In the genomic region with DNA sequence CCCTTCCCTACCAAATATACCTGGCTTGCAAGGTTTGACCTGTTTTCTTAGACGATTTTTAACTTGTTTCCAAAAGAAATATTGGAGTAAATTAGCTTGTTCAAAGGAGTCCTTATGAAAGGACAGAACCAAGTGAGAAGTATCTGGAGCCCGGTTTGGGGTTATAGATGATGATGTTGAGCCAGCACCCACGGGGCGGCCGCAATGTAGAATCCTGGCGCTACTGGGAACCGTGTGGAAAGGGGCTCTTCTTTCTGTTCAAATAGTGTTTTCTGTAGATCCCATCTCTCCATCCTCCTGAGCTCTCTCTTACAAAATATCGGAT, we compare ENCODE assay signal across 8 cellular contexts. TPM values are rescaled to one million over a fixed set of nuclear protein-coding genes. Genes with fewer than 3 reads are reported as not detected.
DNase-seq lines count a peak whose midpoint lies in the region; ATAC-seq, FAIRE-seq and TF ChIP-seq lines count a peak whose summit lies in the region.
"Had no signal": no experiment of that assay in that cellular context is flagged by ENCODE, and none has a peak within 500 bp of the region (broad histone marks: within the 10 kb centered on the region; RNA-seq: fewer than 3 reads in every experiment).

No MANE protein-coding gene starts in this region.

- peak overlapping the region; percentile 93 for H3K4me3 Mint-ChIP-seq in HFFc6
- peak overlapping the region; percentile 92 for H3K4me3 Mint-ChIP-seq in activated T-helper 17 cell treated with anti-CD3 and anti-CD28 coated beads, Interleukin-2, amount 50 U/mL, for 72 hours

- H3K4me3 ChIP-seq in keratinocyte (ENCODE audit: control insufficient read depth in 2 of 3, extremely low read depth in 1 of 3, insufficient read depth in 2 of 3, low read depth in 1 of 3, low read length in 3 of 3) (peak overlapping the region; percentile 56 to 81 (median 64)), subcutaneous abdominal adipose tissue (ENCODE audit: low read depth in 1 of 5, low read length in 5 of 5) (peak overlapping the region; percentile 75 to 100 (median 93))

- FAIRE-seq in keratinocyte (lab: Jason Lieb, UNC) = no peak
- FAIRE-seq in frontal cortex (lab: Jason Lieb, UNC) = no peak
- FAIRE-seq: islet of Langerhans had no signal

- H4K20me1 ChIP-seq in keratinocyte (ENCODE audit: control insufficient read depth, extremely low read depth, insufficient read depth, low read length) = peaks cover 5% of the 10 kb centered on the region

- no peaks in the 10 kb centered on the region; the same call in 1 of the 2 replicates for H3K27me3 Mint-ChIP-seq in HFFc6 (ENCODE audit: insufficient read depth)
- no peaks in the 10 kb centered on the region for H3K27me3 Mint-ChIP-seq in activated T-helper 17 cell treated with anti-CD3 and anti-CD28 coated beads, Interleukin-2, amount 50 U/mL, for 72 hours

- H3K4me2 ChIP-seq in keratinocyte (ENCODE audit: control insufficient read depth, extremely low read depth, insufficient read depth, low read depth, low read length) = peak overlapping the region; percentile 96

- H3K27ac ChIP-seq in keratinocyte (ENCODE audit: control insufficient read depth, insufficient read depth, low read length) = peak overlapping the region; percentile 76
- no peak overlapping the region for H3K27ac ChIP-seq in subcutaneous abdominal adipose tissue (ENCODE audit: low read depth, low read length)

- H3K9me1 ChIP-seq in keratinocyte (ENCODE audit: control insufficient read depth, extremely low read depth, insufficient read depth, low read length) = peaks cover 3% of the 10 kb centered on the region

- peak overlapping the region; percentile 86 for H3K27ac Mint-ChIP-seq in HFFc6
- H3K27ac Mint-ChIP-seq in activated T-helper 17 cell treated with anti-CD3 and anti-CD28 coated beads, Interleukin-2, amount 50 U/mL, for 72 hours = peak overlapping the region; percentile 92

- no peaks in the 10 kb centered on the region for H3K9me3 ChIP-seq in keratinocyte (ENCODE audit: control insufficient read depth, low read depth, low read length)
- no peaks in the 10 kb centered on the region for H3K9me3 ChIP-seq in subcutaneous abdominal adipose tissue (ENCODE audit: control insufficient read depth in 5 of 5, low read length in 5 of 5)

- H3K9me3 Mint-ChIP-seq in HFFc6 = no peaks in the 10 kb centered on the region
- H3K9me3 Mint-ChIP-seq in activated T-helper 17 cell treated with anti-CD3 and anti-CD28 coated beads, Interleukin-2, amount 50 U/mL, for 72 hours = no peaks in the 10 kb centered on the region

- H2AFZ ChIP-seq in keratinocyte (ENCODE audit: control insufficient read depth, low read length) = peak overlapping the region; percentile 96

- peaks cover 36% of the 10 kb centered on the region for H3K79me2 ChIP-seq in keratinocyte (ENCODE audit: control insufficient read depth, insufficient read depth, low read length)

- no peak for DNase-seq in HFFc6
- DNase-seq in keratinocyte (ENCODE audit: low read depth, low spot score) = no peak
- DNase-seq in NOMO-1 (lab: John Stamatoyannopoulos, UW; ENCODE audit: unreplicated experiment in 2 of 2) = no peak
- DNase-seq in frontal cortex (ENCODE audit: low spot score in 2 of 2) = no peak

- dilution Hi-C loops in keratinocyte (cut with MboI; ENCODE audit: extremely low pct_ligation_motif_present, low sequenced_read_pairs) = no loop called here

- H3K9ac ChIP-seq in keratinocyte (ENCODE audit: control insufficient read depth, extremely low read depth, insufficient read depth, low read length) (peak overlapping the region; percentile 94), subcutaneous abdominal adipose tissue (ENCODE audit: low read length in 5 of 5) (peak overlapping the region in 4 of 5 donors; percentile 11 to 81 (median 76))

- H3K27me3 ChIP-seq in keratinocyte (ENCODE audit: control insufficient read depth, extremely low read depth, insufficient read depth, low read length) (no peaks in the 10 kb centered on the region), subcutaneous abdominal adipose tissue (ENCODE audit: control insufficient read depth in 5 of 5, insufficient read depth in 4 of 5, low read length in 5 of 5) (no peaks in the 10 kb centered on the region)

- H3K4me1 Mint-ChIP-seq in HFFc6 (ENCODE audit: low read depth) = peaks cover 55% of the 10 kb centered on the region
- H3K4me1 Mint-ChIP-seq in activated T-helper 17 cell treated with anti-CD3 and anti-CD28 coated beads, Interleukin-2, amount 50 U/mL, for 72 hours = peaks cover 26% of the 10 kb centered on the region

- peaks cover 25% of the 10 kb centered on the region for H3K36me3 Mint-ChIP-seq in HFFc6 (ENCODE audit: low read depth)
- H3K36me3 Mint-ChIP-seq in activated T-helper 17 cell treated with anti-CD3 and anti-CD28 coated beads, Interleukin-2, amount 50 U/mL, for 72 hours (ENCODE audit: low read depth) = peaks cover 42% of the 10 kb centered on the region

- H3K36me3 ChIP-seq in keratinocyte (ENCODE audit: control insufficient read depth in 2 of 2, extremely low read depth in 1 of 2, insufficient read depth in 2 of 2, low read length in 2 of 2) (peaks cover 7 to 14% of the 10 kb centered on the region in 2 experiments), subcutaneous abdominal adipose tissue (ENCODE audit: control insufficient read depth in 5 of 5, insufficient read depth in 5 of 5, low read length in 5 of 5) (peaks cover 0 to 27% (median 19%) of the 10 kb centered on the region in 5 donors)

- TF ChIP-seq CTCF in HFFc6 (IDR thresholded peaks at IDR 0.05) = no peak
- TF ChIP-seq CTCF in keratinocyte (optimal IDR thresholded peaks at IDR 0.05 in 1 of 3, IDR thresholded peaks at IDR 0.05 in 1 of 3, conservative IDR thresholded peaks at IDR 0.05 in 1 of 3; ENCODE audit: extremely low read depth in 1 of 3, insufficient read depth in 2 of 3, low read length in 3 of 3) = no peak

- H3K4me1 ChIP-seq in keratinocyte (ENCODE audit: control insufficient read depth, extremely low read depth, insufficient read depth, low read length) (peaks cover 19% of the 10 kb centered on the region), subcutaneous abdominal adipose tissue (ENCODE audit: control insufficient read depth in 5 of 5, insufficient read depth in 5 of 5, low read length in 5 of 5) (peaks cover 3 to 33% (median 26%) of the 10 kb centered on the region in 5 donors)

- ATAC-seq in activated T-helper 17 cell treated with anti-CD3 and anti-CD28 coated beads, Interleukin-2, amount 50 U/mL, for 72 hours (replicated peaks) = no peak
- ATAC-seq in GM19035 (IDR thresholded peaks at IDR 0.05; ENCODE audit: unreplicated experiment) = no peak

RNA-seq across cellular contexts. Expression of gene EXOSC2, which starts 0.5 kb away (rescaled TPM):
- 10 to 100 TPM; 27.8 to 36.7 (median 33.8) TPM for total RNA-seq in HFFc6 (2021; fragmentation: NEBNext Ultra II Directional; extraction: Animal tissue kit (Norgen Biotek cat#: 25700))
- 10 to 100 TPM; 66.9 to 89.1 TPM for total RNA-seq in activated T-helper 17 cell treated with anti-CD3 and anti-CD28 coated beads, Interleukin-2, amount 50 U/mL, for 72 hours
- polyA plus RNA-seq in keratinocyte = 22.1 to 37.5 TPM (median 35.9 TPM) in 3 replicates
- 13.0 TPM for polyA plus RNA-seq in keratinocyte (2011; ENCODE audit: low read depth)
- polyA plus RNA-seq in keratinocyte (2011; cell fraction: cytosol; rRNA removed) = 17.8 and 19.9 TPM in 2 replicates
- 30.3 and 40.1 TPM in 2 replicates for polyA plus RNA-seq in keratinocyte (2011; cell fraction: nucleus; rRNA removed)
- 12.1 and 26.2 TPM in 2 replicates for polyA plus RNA-seq in keratinocyte (2012; ENCODE audit: low replicate concordance)
- polyA minus RNA-seq in keratinocyte = 12.2 to 47.6 TPM (median 19.7 TPM) in 3 replicates
- 48.7 TPM for polyA minus RNA-seq in keratinocyte (2011; cell fraction: cytosol; rRNA and poly(A)+ RNA removed)
- polyA minus RNA-seq in keratinocyte (2011; cell fraction: nucleus; rRNA and poly(A)+ RNA removed) = 8.0 and 18.8 TPM in 2 replicates
- 48.5 TPM for total RNA-seq in frontal cortex

RNA-seq across cellular contexts. Expression of gene PRDM12, which starts 28.7 kb away (rescaled TPM):
- total RNA-seq in HFFc6 (2021; fragmentation: NEBNext Ultra II Directional; extraction: Animal tissue kit (Norgen Biotek cat#: 25700)) = under 1 TPM in 3 of 6 experiments, not detected in 3; 0.10 to 0.17 (median 0.12) TPM
- under 1 TPM in 1 of 2 donors, not detected in 1; 0.15 TPM for total RNA-seq in activated T-helper 17 cell treated with anti-CD3 and anti-CD28 coated beads, Interleukin-2, amount 50 U/mL, for 72 hours
- polyA plus RNA-seq in keratinocyte = not detected in 3 replicates
- not detected for polyA plus RNA-seq in keratinocyte (2011; ENCODE audit: low read depth)
- polyA plus RNA-seq in keratinocyte (2011; cell fraction: cytosol; rRNA removed) = 0.04 TPM in 2 replicates
- polyA plus RNA-seq in keratinocyte (2011; cell fraction: nucleus; rRNA removed) = not detected in 2 replicates
- 0.11 TPM in 1 of 2 replicates, not detected in the other for polyA plus RNA-seq in keratinocyte (2012; ENCODE audit: low replicate concordance)
- not detected in 3 replicates for polyA minus RNA-seq in keratinocyte
- not detected for polyA minus RNA-seq in keratinocyte (2011; cell fraction: cytosol; rRNA and poly(A)+ RNA removed)
- polyA minus RNA-seq in keratinocyte (2011; cell fraction: nucleus; rRNA and poly(A)+ RNA removed) = not detected in 2 replicates
- total RNA-seq in frontal cortex = 0.41 TPM
